ENCODE assay signal across 8 cellular contexts in the genomic region with DNA sequence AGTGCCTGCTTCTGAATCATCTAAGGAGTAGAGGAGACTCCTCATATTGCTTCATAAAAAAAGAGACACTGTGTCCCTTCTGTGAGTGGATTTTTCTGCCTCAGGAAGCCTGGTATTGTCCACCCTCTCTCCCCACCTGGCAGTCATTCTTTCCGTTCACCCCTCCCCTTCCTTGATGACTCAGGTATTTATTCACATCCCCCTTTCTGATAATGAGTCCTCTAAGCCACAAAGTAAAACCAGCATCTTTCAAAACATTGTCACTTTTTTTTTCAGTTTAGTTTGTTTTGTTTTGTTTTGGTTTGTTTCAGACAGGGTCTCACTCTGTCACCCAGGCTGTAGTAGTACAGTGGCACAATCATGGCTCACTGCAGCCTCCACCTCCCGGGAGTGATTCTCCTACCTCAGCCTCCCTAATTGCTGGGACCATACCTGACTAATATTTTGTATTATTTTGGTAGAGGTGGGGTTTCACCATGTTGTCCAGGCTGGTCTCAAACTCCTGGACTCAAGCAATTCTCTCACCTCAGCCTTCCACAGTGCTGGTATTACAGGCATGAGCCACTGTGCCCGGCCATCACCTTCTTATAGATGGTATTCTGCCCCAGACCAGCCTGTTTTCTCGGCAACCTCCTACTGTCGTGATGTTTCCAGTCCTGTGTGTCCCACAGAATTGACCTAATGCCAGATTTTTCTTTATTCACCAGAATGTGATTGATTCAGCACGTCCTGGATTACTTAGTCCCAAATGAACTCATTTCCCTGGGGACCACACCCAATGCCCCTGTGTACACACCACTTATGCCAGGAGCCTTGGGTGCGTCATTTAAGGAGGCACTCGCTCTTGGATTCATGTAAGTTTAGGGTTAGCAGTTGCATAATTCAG.
DNase-seq lines count a peak whose midpoint lies in the region; ATAC-seq, FAIRE-seq and TF ChIP-seq lines count a peak whose summit lies in the region.

No MANE protein-coding gene starts in this region.

- in situ Hi-C loops in K562 (cut with MboI): no loop called here

- no peak for TF ChIP-seq RAD21 in K562 (CRISPR knock-in tag; conservative IDR thresholded peaks at IDR 0.05 in 1 of 2, IDR thresholded peaks at IDR 0.05 in 1 of 2)

- CTCF ChIA-PET in K562 (lab: Yijun Ruan, JAX; ENCODE audit: low intra/inter-chr PET ratio): no interaction called here

- no peak overlapping the region for H2AFZ ChIP-seq in K562 (ENCODE audit: low read depth, low read length)

- H3K27me3 ChIP-seq in K562 (ENCODE audit: control insufficient read depth in 2 of 2, insufficient read depth in 2 of 2, low read length in 2 of 2): peaks cover 24 to 28% of the 10 kb centered on the region in 2 experiments
- H3K27me3 ChIP-seq in ascending aorta: no peaks in the 10 kb centered on the region

- TF ChIP-seq POLR2A in K562 (conservative IDR thresholded peaks at IDR 0.05): no peak

- 2% methylated on average over 8 of the region's 8 CpGs for WGBS in K562 (ENCODE audit: insufficient coverage, low coverage, missing lambda C conversion rate)

- DNase-seq in NCI-H82 (lab: John Stamatoyannopoulos, UW) (peak; percentile 30), NCI-H82 treated with DMSO at 0.1 percent for 48 hours (lab: John Stamatoyannopoulos, UW; ENCODE audit: unreplicated experiment) (no peak), NCI-H2029 (lab: John Stamatoyannopoulos, UW) (peak; percentile 71), K562 (ENCODE audit: extremely low read depth in 1 of 4, low spot score in 3 of 4) (peak in 2 of 4 experiments; percentile 31 to 47), ascending aorta (ENCODE audit: low spot score in 2 of 2) (no peak), T1000 (lab: John Stamatoyannopoulos, UW) (no peak)
- peak; percentile 47 for DNase-seq in stimulated activated CD4-positive, alpha-beta T cell treated with anti-CD3 and anti-CD28 coated beads, Interleukin-4, amount 100 ng/mL, for 24 hours

- no peak for TF ChIP-seq CTCF in K562 (IDR thresholded peaks at IDR 0.05 in 2 of 3, conservative IDR thresholded peaks at IDR 0.05 in 1 of 3; ENCODE audit: insufficient read depth in 2 of 3, low read depth in 1 of 3, low read length in 3 of 3)
- TF ChIP-seq CTCF in ascending aorta (IDR thresholded peaks at IDR 0.05): no peak

- no TSS peak for BruUV-seq in K562 (replicated peaks; lab: Mats Ljungman, UMichigan)

- no peak for FAIRE-seq in K562 (lab: Jason Lieb, UNC)

- H3K4me3 ChIP-seq in K562: no peak overlapping the region
- H3K4me3 ChIP-seq in ascending aorta: no peak overlapping the region

- H3K4me2 ChIP-seq in K562 (ENCODE audit: insufficient read depth, low read length): no peak overlapping the region

- H3K9me3 ChIP-seq in K562 (replicated peaks; ENCODE audit: control insufficient read depth, insufficient read depth, low read depth, low read length) (no peaks in the 10 kb centered on the region), ascending aorta (no peaks in the 10 kb centered on the region)

- H3K9me1 ChIP-seq in K562 (ENCODE audit: control insufficient read depth, insufficient read depth, low read length): no peaks in the 10 kb centered on the region

- intact Hi-C loops in K562 (cut with micrococcal nuclease): no loop called here
- intact Hi-C loops in ascending aorta (cut with DNase I): no loop called here

- no peaks in the 10 kb centered on the region for H3K79me2 ChIP-seq in K562 (ENCODE audit: control insufficient read depth, insufficient read depth, low read length)

- H3K9ac ChIP-seq in K562 (ENCODE audit: insufficient read depth in 1 of 2, low read depth in 2 of 2, low read length in 2 of 2): no peak overlapping the region

- H4K20me1 ChIP-seq in K562 (replicated peaks; ENCODE audit: control insufficient read depth, insufficient read depth, low read length): no peaks in the 10 kb centered on the region

- no peak for TF ChIP-seq EP300 in K562 (IDR thresholded peaks at IDR 0.05; ENCODE audit: low read length)

- H3K27ac ChIP-seq in K562 (ENCODE audit: extremely low read depth, low read depth, low read length): no peak overlapping the region
- H3K27ac ChIP-seq in ascending aorta: no peak overlapping the region

- H3K36me3 ChIP-seq in K562 (ENCODE audit: control insufficient read depth, insufficient read depth, low read length) (no peaks in the 10 kb centered on the region), ascending aorta (no peaks in the 10 kb centered on the region)

- POLR2A ChIA-PET in K562 (lab: Yijun Ruan, JAX): interaction anchor here (0.6 kb wide), 1 partner anchor 149 kb away, joined by 4 read pairs; no protein-coding TSS in a partner anchor

- H3K4me1 ChIP-seq in K562 (replicated peaks in 1 of 2; ENCODE audit: control insufficient read depth in 2 of 2, insufficient read depth in 2 of 2, low read length in 2 of 2): no peaks in the 10 kb centered on the region; a peak in 1 of 5 replicates
- peaks cover 0 to 6% of the 10 kb centered on the region in 2 donors for H3K4me1 ChIP-seq in ascending aorta

- ATAC-seq in HG02623 (IDR thresholded peaks at IDR 0.05; ENCODE audit: unreplicated experiment) (peak; percentile 90), K562 (peak; percentile 35; the same call in 2 of the 3 replicates)

TF ChIP-seq in K562, 482 proteins besides CTCF, POLR2A, EP300 and RAD21 (continues in another document):
- no peak for TF ChIP-seq ZNF217 (CRISPR knock-in tag; IDR thresholded peaks at IDR 0.05)
- TF ChIP-seq, protein P1, sequence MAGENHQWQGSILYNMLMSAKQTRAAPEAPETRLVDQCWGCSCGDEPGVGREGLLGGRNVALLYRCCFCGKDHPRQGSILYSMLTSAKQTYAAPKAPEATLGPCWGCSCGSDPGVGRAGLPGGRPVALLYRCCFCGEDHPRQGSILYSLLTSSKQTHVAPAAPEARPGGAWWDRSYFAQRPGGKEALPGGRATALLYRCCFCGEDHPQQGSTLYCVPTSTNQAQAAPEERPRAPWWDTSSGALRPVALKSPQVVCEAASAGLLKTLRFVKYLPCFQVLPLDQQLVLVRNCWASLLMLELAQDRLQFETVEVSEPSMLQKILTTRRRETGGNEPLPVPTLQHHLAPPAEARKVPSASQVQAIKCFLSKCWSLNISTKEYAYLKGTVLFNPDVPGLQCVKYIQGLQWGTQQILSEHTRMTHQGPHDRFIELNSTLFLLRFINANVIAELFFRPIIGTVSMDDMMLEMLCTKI (IDR thresholded peaks at IDR 0.05; ENCODE audit: partially characterized antibody): no peak
- no peak for TF ChIP-seq ZNF143 (CRISPR knock-in tag; IDR thresholded peaks at IDR 0.05)
- no peak for TF ChIP-seq STAT5B (CRISPR knock-in tag; IDR thresholded peaks at IDR 0.05)
- TF ChIP-seq ZNF175 (CRISPR knock-in tag; IDR thresholded peaks at IDR 0.05; ENCODE audit: low read depth): no peak
- peak; percentile 71 for TF ChIP-seq NFE2 (IDR thresholded peaks at IDR 0.05; ENCODE audit: low read depth)
- TF ChIP-seq RBFOX2 (IDR thresholded peaks at IDR 0.05; ENCODE audit: low read depth, low read length): no peak
- TF ChIP-seq MAFG (tag; conservative IDR thresholded peaks at IDR 0.05): peak; percentile 39
- TF ChIP-seq, protein P2, sequence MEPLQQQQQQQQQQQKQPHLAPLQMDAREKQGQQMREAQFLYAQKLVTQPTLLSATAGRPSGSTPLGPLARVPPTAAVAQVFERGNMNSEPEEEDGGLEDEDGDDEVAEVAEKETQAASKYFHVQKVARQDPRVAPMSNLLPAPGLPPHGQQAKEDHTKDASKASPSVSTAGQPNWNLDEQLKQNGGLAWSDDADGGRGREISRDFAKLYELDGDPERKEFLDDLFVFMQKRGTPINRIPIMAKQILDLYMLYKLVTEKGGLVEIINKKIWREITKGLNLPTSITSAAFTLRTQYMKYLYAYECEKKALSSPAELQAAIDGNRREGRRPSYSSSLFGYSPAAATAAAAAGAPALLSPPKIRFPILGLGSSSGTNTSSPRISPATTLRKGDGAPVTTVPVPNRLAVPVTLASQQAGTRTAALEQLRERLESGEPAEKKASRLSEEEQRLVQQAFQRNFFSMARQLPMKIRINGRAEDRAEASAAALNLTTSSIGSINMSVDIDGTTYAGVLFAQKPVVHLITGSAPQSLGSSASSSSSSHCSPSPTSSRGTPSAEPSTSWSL (CRISPR knock-in tag; IDR thresholded peaks at IDR 0.05; ENCODE audit: borderline replicate concordance): no peak
- peak; percentile 38; the same call in 1 of the 2 replicates for TF ChIP-seq SMARCA4 (IDR thresholded peaks at IDR 0.05)
- TF ChIP-seq, protein P3, sequence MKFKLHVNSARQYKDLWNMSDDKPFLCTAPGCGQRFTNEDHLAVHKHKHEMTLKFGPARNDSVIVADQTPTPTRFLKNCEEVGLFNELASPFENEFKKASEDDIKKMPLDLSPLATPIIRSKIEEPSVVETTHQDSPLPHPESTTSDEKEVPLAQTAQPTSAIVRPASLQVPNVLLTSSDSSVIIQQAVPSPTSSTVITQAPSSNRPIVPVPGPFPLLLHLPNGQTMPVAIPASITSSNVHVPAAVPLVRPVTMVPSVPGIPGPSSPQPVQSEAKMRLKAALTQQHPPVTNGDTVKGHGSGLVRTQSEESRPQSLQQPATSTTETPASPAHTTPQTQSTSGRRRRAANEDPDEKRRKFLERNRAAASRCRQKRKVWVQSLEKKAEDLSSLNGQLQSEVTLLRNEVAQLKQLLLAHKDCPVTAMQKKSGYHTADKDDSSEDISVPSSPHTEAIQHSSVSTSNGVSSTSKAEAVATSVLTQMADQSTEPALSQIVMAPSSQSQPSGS (CRISPR knock-in tag; IDR thresholded peaks at IDR 0.05): no peak
- TF ChIP-seq HMGN3 (IDR thresholded peaks at IDR 0.05; ENCODE audit: borderline replicate concordance, extremely low read depth, insufficient read length, low read depth, low read length): no peak
- no peak for TF ChIP-seq ZEB2 (IDR thresholded peaks at IDR 0.05)
- TF ChIP-seq CHD4 (IDR thresholded peaks at IDR 0.05; ENCODE audit: insufficient read depth, insufficient replicate concordance, low read depth, low read length, poor library complexity, severe bottlenecking): no peak
- TF ChIP-seq ZNF583 (CRISPR knock-in tag; IDR thresholded peaks at IDR 0.05): no peak
- no peak for TF ChIP-seq NCOR1 (IDR thresholded peaks at IDR 0.05)
- no peak for TF ChIP-seq HNRNPUL1 (IDR thresholded peaks at IDR 0.05; ENCODE audit: low read length)
- no peak for TF ChIP-seq PHF21A (IDR thresholded peaks at IDR 0.05; ENCODE audit: borderline replicate concordance, low read depth)
- no peak for TF ChIP-seq KLF16 (IDR thresholded peaks at IDR 0.05)
- no peak for TF ChIP-seq SMAD1 (IDR thresholded peaks at IDR 0.05; ENCODE audit: low read depth, low read length, partially characterized antibody)
- no peak for TF ChIP-seq ZNF699 (CRISPR knock-in tag; IDR thresholded peaks at IDR 0.05; ENCODE audit: insufficient replicate concordance)

Comparison
In these comparisons a context has a peak if more than half of its experiments do, and no peak if none do; other contexts are left out.
1. DNase-seq: peak in NCI-H82 (single experiment), NCI-H2029 (single experiment) and stimulated activated CD4-positive, alpha-beta T cell treated with anti-CD3 and anti-CD28 coated beads, Interleukin-4, amount 100 ng/mL, for 24 hours (single experiment); none in NCI-H82 treated with DMSO at 0.1 percent for 48 hours (single experiment), ascending aorta (0 of 2) and T1000 (single experiment).